ENCODE assay signal across 8 cellular contexts in genomic region chr16:19113577-19114358, GRCh38. TPM values are rescaled to one million over a fixed set of nuclear protein-coding genes. Genes with fewer than 3 reads are reported as not detected.
DNase-seq lines count a peak whose midpoint lies in the region; ATAC-seq, FAIRE-seq and TF ChIP-seq lines count a peak whose summit lies in the region.

Gene ITPRIPL2 (plus strand): TSS chr16:19113964. CDS start chr16:19114462, 498 bp downstream.

- FAIRE-seq in A549 (lab: Jason Lieb, UNC) = no peak

- 2% methylated on average over 13 of the region's 74 CpGs for WGBS in A549 (ENCODE audit: missing lambda C conversion rate)

- ATAC-seq in A549 = peak; percentile 85
- no peak for ATAC-seq in HG03135 (IDR thresholded peaks at IDR 0.05; ENCODE audit: unreplicated experiment)

- H3K9me3 ChIP-seq in A549 (no peaks in the 10 kb centered on the region), MG63 (no peaks in the 10 kb centered on the region), neural progenitor cell (ENCODE audit: low read depth) (no peaks in the 10 kb centered on the region)

- POLR2A ChIA-PET in A549 (lab: Yijun Ruan, JAX) (interaction anchor here (0.6 to 1.7 kb wide), 10 partner anchors 10 to 560 kb away, joined by 3 to 16 read pairs (median 4); partner anchors contain the start of genes ARL6IP1 and VPS35L), GM10248 (lab: Yijun Ruan, JAX) (interaction anchor here (0.6 to 1.8 kb wide), 3 partner anchors 17 to 773 kb away, joined by 5 to 12 read pairs (median 5); no protein-coding TSS in a partner anchor)

- H2AFZ ChIP-seq in neural progenitor cell (replicated peaks) = peak within 1 kb of the TSS; percentile 99

- H3K4me1 ChIP-seq in A549 = peaks cover 70% of the 10 kb centered on the region
- H3K4me1 ChIP-seq in neural progenitor cell = peaks cover 9% of the 10 kb centered on the region

- TF ChIP-seq EP300 in A549 (IDR thresholded peaks at IDR 0.05) = no peak

- H3K27ac ChIP-seq in A549 = peak within 1 kb of the TSS; percentile 92 to 96
- H3K27ac ChIP-seq in neural progenitor cell = no peak within 1 kb of the TSS

- no peak within 1 kb of the TSS for H3K9ac ChIP-seq in neural progenitor cell

- no peaks in the 10 kb centered on the region for H3K36me3 Mint-ChIP-seq in activated naive CD8-positive, alpha-beta T cell
- no peaks in the 10 kb centered on the region for H3K36me3 Mint-ChIP-seq in neural progenitor cell

- H3K36me3 ChIP-seq in MG63 = peaks cover 33% of the 10 kb centered on the region
- H3K36me3 ChIP-seq in neural progenitor cell = no peaks in the 10 kb centered on the region

- peak within 1 kb of the TSS; percentile 85 for H3K4me2 ChIP-seq in A549
- peak within 1 kb of the TSS; percentile 89 for H3K4me2 ChIP-seq in neural progenitor cell

- TF ChIP-seq RAD21 in A549 (conservative IDR thresholded peaks at IDR 0.05 in 1 of 2, IDR thresholded peaks at IDR 0.05 in 1 of 2) = peak in 1 of 2 experiments; percentile 38; a peak in 2 of 5 replicates

- H3K4me3 ChIP-seq in A549 = peak within 1 kb of the TSS; percentile 67
- peak within 1 kb of the TSS; percentile 60 for H3K4me3 ChIP-seq in MG63
- peak within 1 kb of the TSS; percentile 59 for H3K4me3 ChIP-seq in neural progenitor cell

- H4K20me1 ChIP-seq in neural progenitor cell (ENCODE audit: low read depth) = no peaks in the 10 kb centered on the region

- no peaks in the 10 kb centered on the region for H3K27me3 ChIP-seq in MG63
- H3K27me3 ChIP-seq in neural progenitor cell = peaks cover 63% of the 10 kb centered on the region

- H3K27ac Mint-ChIP-seq in activated naive CD8-positive, alpha-beta T cell = peak within 1 kb of the TSS; percentile 50
- H3K27ac Mint-ChIP-seq in neural progenitor cell = peak within 1 kb of the TSS; percentile 60

- DNase-seq in A549 (ENCODE audit: low read depth in 1 of 2, low spot score in 1 of 2) = peak; percentile 85 to 93
- peak; percentile 66 for DNase-seq in GM10248 (ENCODE audit: extremely low spot score)
- peak; percentile 96 for DNase-seq in MG63
- DNase-seq in germinal center (ENCODE audit: low spot score) = peak; percentile 69
- peak; percentile 76 for DNase-seq in neural progenitor cell (ENCODE audit: low spot score)
- DNase-seq in NCI-H1694 treated with DMSO at 0.1 percent for 48 hours (lab: John Stamatoyannopoulos, UW) = no peak

- CTCF ChIA-PET in A549 (lab: Yijun Ruan, JAX) = interaction anchor here (0.6 to 12.5 kb wide), 8 partner anchors 9 to 319 kb away, joined by 3 to 114 read pairs (median 4); no protein-coding TSS in a partner anchor
- CTCF ChIA-PET in GM10248 (lab: Yijun Ruan, JAX) = interaction anchor here (1.1 to 3.6 kb wide), 3 partner anchors 10 to 66 kb away, joined by 3 to 15 read pairs (median 4); no protein-coding TSS in a partner anchor

- no peaks in the 10 kb centered on the region for H3K9me3 Mint-ChIP-seq in activated naive CD8-positive, alpha-beta T cell (ENCODE audit: low read depth)
- no peaks in the 10 kb centered on the region for H3K9me3 Mint-ChIP-seq in neural progenitor cell

- peaks cover 20% of the 10 kb centered on the region for H3K27me3 Mint-ChIP-seq in activated naive CD8-positive, alpha-beta T cell
- H3K27me3 Mint-ChIP-seq in neural progenitor cell (ENCODE audit: insufficient read depth, low read depth) = peaks cover 4% of the 10 kb centered on the region

- no peak for TF ChIP-seq CTCF in A549 (IDR thresholded peaks at IDR 0.05)
- no peak for TF ChIP-seq CTCF in GM10248 (IDR thresholded peaks at IDR 0.05; ENCODE audit: control extremely low read depth, extremely low read depth, low read depth, missing control alignments)
- no peak for TF ChIP-seq CTCF in neural progenitor cell (IDR thresholded peaks at IDR 0.05)

- H3F3A ChIP-seq in neural progenitor cell (ENCODE audit: low read depth) = peaks cover 9% of the 10 kb centered on the region

- peaks cover 14% of the 10 kb centered on the region for H3K4me1 Mint-ChIP-seq in activated naive CD8-positive, alpha-beta T cell (ENCODE audit: low read depth)
- H3K4me1 Mint-ChIP-seq in neural progenitor cell = peaks cover 29% of the 10 kb centered on the region

- peak; percentile 60 for TF ChIP-seq POLR2A in A549 (IDR thresholded peaks at IDR 0.05; ENCODE audit: low read length)

- no peaks in the 10 kb centered on the region for H3K79me2 ChIP-seq in neural progenitor cell (ENCODE audit: low read depth)

- peak within 1 kb of the TSS; percentile 57 for H3K4me3 Mint-ChIP-seq in activated naive CD8-positive, alpha-beta T cell
- H3K4me3 Mint-ChIP-seq in neural progenitor cell = peak within 1 kb of the TSS; percentile 83

TF ChIP-seq in A549, 52 proteins besides CTCF, POLR2A, EP300 and RAD21 (continues in another document):
- TF ChIP-seq RNF2 (IDR thresholded peaks at IDR 0.05; ENCODE audit: borderline replicate concordance, low read depth) (no peak), MAX (IDR thresholded peaks at IDR 0.05) (peak; percentile 85), HOXB13 (CRISPR knock-in tag; IDR thresholded peaks at IDR 0.05; ENCODE audit: low read depth) (no peak), MYC (IDR thresholded peaks at IDR 0.05; ENCODE audit: borderline replicate concordance, low read length) (peak; percentile 83; the same call in 1 of the 2 replicates), MAZ (IDR thresholded peaks at IDR 0.05; ENCODE audit: borderline replicate concordance, low read depth, low read length) (0 out of 2 replicates have a peak, but pooled peaks have one; percentile 15), RARB (CRISPR knock-in tag; IDR thresholded peaks at IDR 0.05) (no peak), BCL3 (IDR thresholded peaks at IDR 0.05) (peak; percentile 58; the same call in 1 of the 3 replicates), CHD2 (IDR thresholded peaks at IDR 0.05; ENCODE audit: low read length, partially characterized antibody) (no peak), PHF8 (IDR thresholded peaks at IDR 0.05; ENCODE audit: borderline replicate concordance, low read depth) (peak; percentile 51; the same call in 1 of the 2 replicates), HOXB5 (CRISPR knock-in tag; IDR thresholded peaks at IDR 0.05) (0 out of 2 replicates have a peak, but pooled peaks have one; percentile 43), ATOH8 (CRISPR knock-in tag; IDR thresholded peaks at IDR 0.05; ENCODE audit: low read depth) (0 out of 2 replicates have a peak, but pooled peaks have one; percentile 26), E2F6 (IDR thresholded peaks at IDR 0.05; ENCODE audit: borderline replicate concordance, low read depth) (peak; percentile 65), SMC3 (IDR thresholded peaks at IDR 0.05) (no peak), EHF (CRISPR knock-in tag; IDR thresholded peaks at IDR 0.05) (no peak), JUN (IDR thresholded peaks at IDR 0.05) (peak; percentile 60 to 85; a peak in 4 of 5 replicates), GATA3 (IDR thresholded peaks at IDR 0.05; ENCODE audit: borderline replicate concordance) (no peak)

RNA-seq across cellular contexts. Expression of gene ITPRIPL2, which starts in this region (rescaled TPM):
- 17.5 and 18.3 TPM in 2 replicates for polyA plus RNA-seq in A549 (2011; rRNA removed)
- polyA plus RNA-seq in A549 (2012; cell fraction: cytosol; rRNA removed) = 7.2 and 13.0 TPM in 2 replicates
- polyA plus RNA-seq in A549 (2012; cell fraction: nucleus; rRNA removed) = 13.5 and 18.8 TPM in 2 replicates
- polyA plus RNA-seq in A549 (2017; fragmentation: RNase III; extraction: RNeasy Plus Mini Kit Qiagen cat#74134 plus additional on column Dnase treatment) = 14.7 to 16.3 TPM (median 15.5 TPM) in 3 replicates
- polyA minus RNA-seq in A549 (2011; rRNA and poly(A)+ RNA removed) = 16.8 and 17.3 TPM in 2 replicates
- total RNA-seq in MG63 (2014; rRNA removed; shearing (Covaris generic); ENCODE audit: low replicate concordance) = 18.0 and 19.0 TPM in 2 replicates
- total RNA-seq in neural progenitor cell (ENCODE audit: low replicate concordance) = 3.7 and 5.4 TPM in 2 replicates
